Comparison of ENCODE assay signal across 8 cellular contexts in the genomic region with DNA sequence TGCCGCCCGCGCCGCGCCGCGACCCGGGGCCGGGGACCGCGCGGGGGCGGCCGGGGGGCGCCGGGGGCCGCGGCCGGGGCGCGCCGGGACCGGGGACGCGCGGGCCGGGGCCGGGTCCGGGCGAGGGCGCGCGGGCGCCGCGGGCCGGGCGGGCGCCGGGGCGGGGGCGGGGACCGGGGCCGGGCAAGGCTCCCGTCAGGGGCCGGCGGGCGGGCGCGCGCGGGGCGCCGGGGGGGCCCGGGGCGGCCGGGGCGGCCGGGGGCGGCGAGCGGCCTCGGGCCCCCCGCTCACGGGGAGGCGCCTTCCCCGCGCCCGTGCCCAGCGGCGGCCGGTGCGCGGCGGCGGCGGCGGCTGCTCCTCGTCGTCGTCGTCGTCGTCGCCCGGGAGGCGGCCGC. TPM values are rescaled to one million over a fixed set of nuclear protein-coding genes. Genes with fewer than 3 reads are reported as not detected.
DNase-seq lines count a peak whose midpoint lies in the region; ATAC-seq and TF ChIP-seq lines count a peak whose summit lies in the region.

No MANE protein-coding gene starts in this region.

- no peak for DNase-seq in left ventricle myocardium inferior
- no peak for DNase-seq in left cardiac atrium
- DNase-seq in astrocyte of the spinal cord (ENCODE audit: low read depth, low spot score), result no peak
- no peak for DNase-seq in lung (ENCODE audit: low spot score)
- DNase-seq in uterus, result no peak
- no peak for DNase-seq in kidney glomerular epithelial cell (lab: John Stamatoyannopoulos, UW)
- DNase-seq in MV-4-11 (lab: John Stamatoyannopoulos, UW), result no peak

- peak overlapping the region; percentile 88 for H3K27ac ChIP-seq in left ventricle myocardium inferior (replicated peaks)
- peak overlapping the region; percentile 42 to 87 for H3K27ac ChIP-seq in lung (ENCODE audit: low read depth in 1 of 2, low read length in 1 of 2)
- H3K27ac ChIP-seq in uterus, result peak overlapping the region; percentile 58 to 84

- H3K4me3 ChIP-seq in left ventricle myocardium inferior (peak overlapping the region; percentile 71), astrocyte of the spinal cord (ENCODE audit: low read depth, low read length) (peak overlapping the region; percentile 44), lung (peak overlapping the region; percentile 81), uterus (peak overlapping the region; percentile 32 to 45)

- in situ Hi-C loops in astrocyte of the spinal cord (cut with HindIII; ENCODE audit: low sequenced_read_pairs), result no loop called here

- H3K36me3 ChIP-seq in left ventricle myocardium inferior (no peaks in the 10 kb centered on the region), lung (ENCODE audit: control insufficient read depth in 2 of 2, insufficient read depth in 2 of 2, low read length in 2 of 2) (peaks cover 0 to 2% of the 10 kb centered on the region in 2 donors), uterus (no peaks in the 10 kb centered on the region)

- intact Hi-C loops in left ventricle myocardium inferior (cut with micrococcal nuclease) (no loop called here), left cardiac atrium (cut with DNase I) (no loop called here), uterus (cut with DNase I; ENCODE audit: low total_unique reads) (no loop called here)

- TF ChIP-seq CTCF in left ventricle myocardium inferior (IDR thresholded peaks at IDR 0.05; ENCODE audit: borderline replicate concordance) (no peak), astrocyte of the spinal cord (IDR thresholded peaks at IDR 0.05; ENCODE audit: low read depth, low read length) (no peak), lung (IDR thresholded peaks at IDR 0.05; ENCODE audit: control extremely low read depth, extremely low read depth) (no peak), uterus (IDR thresholded peaks at IDR 0.05) (no peak)

- H3K27me3 ChIP-seq in left ventricle myocardium inferior (ENCODE audit: low read depth) (no peaks in the 10 kb centered on the region), lung (ENCODE audit: control insufficient read depth, insufficient read depth) (no peaks in the 10 kb centered on the region), uterus (no peaks in the 10 kb centered on the region)

- H3K4me1 ChIP-seq in left ventricle myocardium inferior (peaks cover 55% of the 10 kb centered on the region), lung (ENCODE audit: control insufficient read depth in 2 of 2, insufficient read depth in 2 of 2, low read length in 2 of 2) (peaks cover 2 to 15% of the 10 kb centered on the region in 2 donors), uterus (peaks cover 0 to 10% of the 10 kb centered on the region in 2 donors)

- ATAC-seq in left cardiac atrium (no peak), lung (ENCODE audit: insufficient read depth, low FRiP score) (no peak), GM19463 (IDR thresholded peaks at IDR 0.05; ENCODE audit: unreplicated experiment) (no peak)

- H3K9me3 ChIP-seq in left ventricle myocardium inferior (replicated peaks) (no peaks in the 10 kb centered on the region), lung (ENCODE audit: control insufficient read depth in 2 of 2, insufficient read depth in 1 of 2, low read length in 1 of 2) (no peaks in the 10 kb centered on the region), uterus (no peaks in the 10 kb centered on the region)

- no peak for TF ChIP-seq POLR2A in uterus (IDR thresholded peaks at IDR 0.05)

- WGBS in lung, 2 donors, result 1% methylated on average over 23 to 88 of the region's 88 CpGs

RNA-seq across cellular contexts. Expression of a gene that starts 0.6 kb away (rescaled TPM):
- total RNA-seq in left ventricle myocardium inferior (15.9 TPM), left cardiac atrium (10 to 100 TPM; 14.4 to 14.9 TPM), lung (10 to 100 TPM; 28.9 to 31.1 TPM), uterus (10 to 100 TPM in 3 of 4 donors, 1 to 10 TPM in 1; 9.2 to 33.0 (median 20.6) TPM)
- 1 to 10 TPM; 7.4 to 9.8 TPM for polyA plus RNA-seq in lung
